ENCODE assay signal across 8 cellular contexts in genomic region chr2:205776139-205776538, GRCh38.
DNase-seq lines count a peak whose midpoint lies in the region; ATAC-seq and TF ChIP-seq lines count a peak whose summit lies in the region.

No MANE protein-coding gene starts in this region.

- H3K27ac ChIP-seq in stomach, result peak overlapping the region in 2 of 5 donors; percentile 33 to 47

- peaks cover 14% of the 10 kb centered on the region for H3K4me1 ChIP-seq in BE2C
- H3K4me1 ChIP-seq in adipocyte (ENCODE audit: control insufficient read depth, insufficient read depth, low read length), result no peaks in the 10 kb centered on the region
- peaks cover 6 to 42% (median 26%) of the 10 kb centered on the region in 4 donors for H3K4me1 ChIP-seq in stomach

- no peak for TF ChIP-seq POLR2A in stomach (IDR thresholded peaks at IDR 0.05)

- H3K9ac ChIP-seq in adipocyte (ENCODE audit: low read length), result no peak overlapping the region

- H3K27me3 ChIP-seq in BE2C, result no peaks in the 10 kb centered on the region
- H3K27me3 ChIP-seq in adipocyte (replicated peaks; ENCODE audit: control insufficient read depth, insufficient read depth, low read length), result no peaks in the 10 kb centered on the region
- H3K27me3 ChIP-seq in stomach, result no peaks in the 10 kb centered on the region

- TF ChIP-seq CTCF in BE2C (IDR thresholded peaks at IDR 0.05; ENCODE audit: low read depth, low read length) (peak; percentile 71), LNCaP clone FGC (IDR thresholded peaks at IDR 0.05; ENCODE audit: control insufficient read depth, extremely low read depth, insufficient read depth) (peak; percentile 81), stomach (IDR thresholded peaks at IDR 0.05) (peak in 5 of 7 experiments; percentile 30 to 52 (median 46))

- no peaks in the 10 kb centered on the region; the same call in 1 of the 2 replicates for H3K9me3 ChIP-seq in BE2C
- no peaks in the 10 kb centered on the region for H3K9me3 ChIP-seq in adipocyte (ENCODE audit: control insufficient read depth, low read length)
- H3K9me3 ChIP-seq in stomach, result no peaks in the 10 kb centered on the region

- ATAC-seq in GM18519 (IDR thresholded peaks at IDR 0.05; ENCODE audit: low FRiP score, unreplicated experiment) (peak; percentile 65), HG02610 (IDR thresholded peaks at IDR 0.05; ENCODE audit: unreplicated experiment) (no peak)

- 78 to 87% (median 81%) methylated on average over 19 of the region's 19 CpGs for WGBS in stomach, 5 donors

- TF ChIP-seq EP300 in stomach (IDR thresholded peaks at IDR 0.05), result no peak

- intact Hi-C loops in stomach (cut with DNase I; ENCODE audit: low total_unique reads), result no loop called here

- DNase-seq in BE2C (peak; percentile 72), LNCaP clone FGC (ENCODE audit: low read depth) (no peak), adipocyte (ENCODE audit: low read depth) (peak; percentile 35), inferior parietal cortex (ENCODE audit: extremely low spot score) (peak; percentile 20), stomach (peak; percentile 43), NCI-H226 (no peak)

- H3K4me3 ChIP-seq in BE2C (ENCODE audit: low read depth, low read length) (no peak overlapping the region), LNCaP clone FGC (ENCODE audit: low read depth, low read length) (no peak overlapping the region), adipocyte (ENCODE audit: low read length) (no peak overlapping the region), stomach (no peak overlapping the region)

- H3K36me3 ChIP-seq in BE2C (no peaks in the 10 kb centered on the region), adipocyte (ENCODE audit: control insufficient read depth, insufficient read depth, low read length, severe bottlenecking) (no peaks in the 10 kb centered on the region), stomach (no peaks in the 10 kb centered on the region)

Comparison
In these comparisons a context has a peak if more than half of its experiments do, and no peak if none do; other contexts are left out.
1. DNase-seq: peak in BE2C (single experiment), adipocyte (single experiment), inferior parietal cortex (single experiment) and stomach (single experiment); none in LNCaP clone FGC (single experiment) and NCI-H226 (single experiment).
2. Peak in every context shown above with its lines, with median percentiles within 50 percentile points of each other: CTCF ChIP-seq.